In the genomic region with DNA sequence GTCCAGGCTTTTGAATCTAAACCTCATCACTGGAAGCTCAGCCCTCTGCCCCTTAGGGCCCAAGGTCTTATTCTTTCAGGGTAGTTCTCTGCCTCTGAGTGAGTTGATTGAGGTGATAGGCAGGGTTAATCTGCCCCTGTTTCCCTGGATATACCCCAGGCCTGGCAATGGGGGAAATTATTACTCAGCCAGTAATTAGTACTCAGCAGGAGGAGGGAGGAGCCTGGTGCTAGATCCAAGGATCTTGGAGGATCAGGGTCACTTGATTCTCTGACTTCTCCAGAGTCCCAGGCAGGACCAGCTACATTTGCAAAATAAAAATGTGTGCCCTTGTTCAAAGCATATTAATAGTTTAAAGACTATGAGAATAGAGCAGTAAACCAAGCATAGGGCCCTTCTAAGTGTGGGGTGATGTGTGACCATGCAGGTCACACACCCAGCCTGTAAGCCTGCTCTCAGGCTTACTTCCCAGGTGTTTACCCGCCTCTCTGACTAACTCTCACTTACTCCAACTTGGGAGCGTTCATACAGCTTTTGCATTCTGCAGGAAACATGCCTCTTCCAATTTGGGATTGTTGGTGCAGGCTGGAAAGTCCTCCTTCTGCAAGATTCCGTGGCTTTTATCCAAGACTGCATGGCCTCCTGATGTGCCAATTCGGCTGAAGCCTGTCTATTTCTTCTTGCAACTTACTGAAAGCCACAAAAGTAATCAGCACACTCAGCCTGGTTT, we compare ENCODE assay signal across 1 cellular context.
TF ChIP-seq lines count a peak whose summit lies in the region.

No MANE protein-coding gene starts in this region.

TF ChIP-seq in HepG2, 621 proteins besides CTCF, POLR2A, EP300 and RAD21:
- TF ChIP-seq SNAPC2 (CRISPR knock-in tag; IDR thresholded peaks at IDR 0.05) (no peak), MIER3 (CRISPR knock-in tag; IDR thresholded peaks at IDR 0.05; ENCODE audit: borderline replicate concordance) (no peak), ARHGAP35 (CRISPR knock-in tag; IDR thresholded peaks at IDR 0.05; ENCODE audit: borderline replicate concordance) (no peak), ZNF629 (CRISPR knock-in tag; conservative IDR thresholded peaks at IDR 0.05) (no peak), ZNF878 (CRISPR knock-in tag; IDR thresholded peaks at IDR 0.05) (no peak), ZNF282 (IDR thresholded peaks at IDR 0.05; ENCODE audit: partially characterized antibody) (no peak), SMAD1 (CRISPR knock-in tag; IDR thresholded peaks at IDR 0.05; ENCODE audit: borderline replicate concordance, low read depth) (no peak), DMAP1 (CRISPR knock-in tag; IDR thresholded peaks at IDR 0.05) (no peak), TEAD3 (CRISPR knock-in tag; optimal IDR thresholded peaks at IDR 0.05; ENCODE audit: borderline replicate concordance) (no peak), ZNF383 (CRISPR knock-in tag; IDR thresholded peaks at IDR 0.05; ENCODE audit: borderline replicate concordance) (no peak)
- TF ChIP-seq, protein P1, sequence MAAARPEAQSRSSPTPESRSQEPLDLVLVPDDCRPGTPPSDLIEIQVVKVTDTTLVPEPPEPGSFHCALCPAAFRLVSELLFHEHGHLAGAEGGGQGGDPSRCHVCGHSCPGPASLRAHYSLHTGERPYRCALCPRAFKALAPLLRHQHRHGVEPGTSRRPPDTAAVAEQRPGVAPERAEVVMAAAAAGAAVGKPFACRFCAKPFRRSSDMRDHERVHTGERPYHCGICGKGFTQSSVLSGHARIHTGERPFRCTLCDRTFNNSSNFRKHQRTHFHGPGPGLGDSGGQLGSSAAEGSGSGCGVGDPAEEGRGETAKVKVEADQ (CRISPR knock-in tag; IDR thresholded peaks at IDR 0.05; ENCODE audit: borderline replicate concordance): no peak
- TF ChIP-seq, protein P2, sequence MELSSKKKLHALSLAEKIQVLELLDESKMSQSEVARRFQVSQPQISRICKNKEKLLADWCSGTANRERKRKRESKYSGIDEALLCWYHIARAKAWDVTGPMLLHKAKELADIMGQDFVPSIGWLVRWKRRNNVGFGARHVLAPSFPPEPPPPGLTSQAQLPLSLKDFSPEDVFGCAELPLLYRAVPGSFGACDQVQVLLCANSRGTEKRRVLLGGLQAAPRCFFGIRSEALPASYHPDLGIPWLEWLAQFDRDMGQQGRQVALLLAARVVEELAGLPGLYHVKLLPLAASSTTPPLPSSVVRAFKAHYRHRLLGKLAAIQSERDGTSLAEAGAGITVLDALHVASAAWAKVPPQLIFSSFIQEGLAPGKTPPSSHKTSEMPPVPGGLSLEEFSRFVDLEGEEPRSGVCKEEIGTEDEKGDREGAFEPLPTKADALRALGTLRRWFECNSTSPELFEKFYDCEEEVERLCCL (CRISPR knock-in tag; IDR thresholded peaks at IDR 0.05; ENCODE audit: borderline replicate concordance): no peak
- TF ChIP-seq, protein P3, sequence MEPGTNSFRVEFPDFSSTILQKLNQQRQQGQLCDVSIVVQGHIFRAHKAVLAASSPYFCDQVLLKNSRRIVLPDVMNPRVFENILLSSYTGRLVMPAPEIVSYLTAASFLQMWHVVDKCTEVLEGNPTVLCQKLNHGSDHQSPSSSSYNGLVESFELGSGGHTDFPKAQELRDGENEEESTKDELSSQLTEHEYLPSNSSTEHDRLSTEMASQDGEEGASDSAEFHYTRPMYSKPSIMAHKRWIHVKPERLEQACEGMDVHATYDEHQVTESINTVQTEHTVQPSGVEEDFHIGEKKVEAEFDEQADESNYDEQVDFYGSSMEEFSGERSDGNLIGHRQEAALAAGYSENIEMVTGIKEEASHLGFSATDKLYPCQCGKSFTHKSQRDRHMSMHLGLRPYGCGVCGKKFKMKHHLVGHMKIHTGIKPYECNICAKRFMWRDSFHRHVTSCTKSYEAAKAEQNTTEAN (CRISPR knock-in tag; conservative IDR thresholded peaks at IDR 0.05): no peak
- TF ChIP-seq, protein P4, sequence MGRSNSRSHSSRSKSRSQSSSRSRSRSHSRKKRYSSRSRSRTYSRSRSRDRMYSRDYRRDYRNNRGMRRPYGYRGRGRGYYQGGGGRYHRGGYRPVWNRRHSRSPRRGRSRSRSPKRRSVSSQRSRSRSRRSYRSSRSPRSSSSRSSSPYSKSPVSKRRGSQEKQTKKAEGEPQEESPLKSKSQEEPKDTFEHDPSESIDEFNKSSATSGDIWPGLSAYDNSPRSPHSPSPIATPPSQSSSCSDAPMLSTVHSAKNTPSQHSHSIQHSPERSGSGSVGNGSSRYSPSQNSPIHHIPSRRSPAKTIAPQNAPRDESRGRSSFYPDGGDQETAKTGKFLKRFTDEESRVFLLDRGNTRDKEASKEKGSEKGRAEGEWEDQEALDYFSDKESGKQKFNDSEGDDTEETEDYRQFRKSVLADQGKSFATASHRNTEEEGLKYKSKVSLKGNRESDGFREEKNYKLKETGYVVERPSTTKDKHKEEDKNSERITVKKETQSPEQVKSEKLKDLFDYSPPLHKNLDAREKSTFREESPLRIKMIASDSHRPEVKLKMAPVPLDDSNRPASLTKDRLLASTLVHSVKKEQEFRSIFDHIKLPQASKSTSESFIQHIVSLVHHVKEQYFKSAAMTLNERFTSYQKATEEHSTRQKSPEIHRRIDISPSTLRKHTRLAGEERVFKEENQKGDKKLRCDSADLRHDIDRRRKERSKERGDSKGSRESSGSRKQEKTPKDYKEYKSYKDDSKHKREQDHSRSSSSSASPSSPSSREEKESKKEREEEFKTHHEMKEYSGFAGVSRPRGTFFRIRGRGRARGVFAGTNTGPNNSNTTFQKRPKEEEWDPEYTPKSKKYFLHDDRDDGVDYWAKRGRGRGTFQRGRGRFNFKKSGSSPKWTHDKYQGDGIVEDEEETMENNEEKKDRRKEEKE (IDR thresholded peaks at IDR 0.05): no peak
TF ChIP-seq in HepG2: peak in this region for 0.
